1 cellular context compared by ENCODE assay signal in the genomic region with DNA sequence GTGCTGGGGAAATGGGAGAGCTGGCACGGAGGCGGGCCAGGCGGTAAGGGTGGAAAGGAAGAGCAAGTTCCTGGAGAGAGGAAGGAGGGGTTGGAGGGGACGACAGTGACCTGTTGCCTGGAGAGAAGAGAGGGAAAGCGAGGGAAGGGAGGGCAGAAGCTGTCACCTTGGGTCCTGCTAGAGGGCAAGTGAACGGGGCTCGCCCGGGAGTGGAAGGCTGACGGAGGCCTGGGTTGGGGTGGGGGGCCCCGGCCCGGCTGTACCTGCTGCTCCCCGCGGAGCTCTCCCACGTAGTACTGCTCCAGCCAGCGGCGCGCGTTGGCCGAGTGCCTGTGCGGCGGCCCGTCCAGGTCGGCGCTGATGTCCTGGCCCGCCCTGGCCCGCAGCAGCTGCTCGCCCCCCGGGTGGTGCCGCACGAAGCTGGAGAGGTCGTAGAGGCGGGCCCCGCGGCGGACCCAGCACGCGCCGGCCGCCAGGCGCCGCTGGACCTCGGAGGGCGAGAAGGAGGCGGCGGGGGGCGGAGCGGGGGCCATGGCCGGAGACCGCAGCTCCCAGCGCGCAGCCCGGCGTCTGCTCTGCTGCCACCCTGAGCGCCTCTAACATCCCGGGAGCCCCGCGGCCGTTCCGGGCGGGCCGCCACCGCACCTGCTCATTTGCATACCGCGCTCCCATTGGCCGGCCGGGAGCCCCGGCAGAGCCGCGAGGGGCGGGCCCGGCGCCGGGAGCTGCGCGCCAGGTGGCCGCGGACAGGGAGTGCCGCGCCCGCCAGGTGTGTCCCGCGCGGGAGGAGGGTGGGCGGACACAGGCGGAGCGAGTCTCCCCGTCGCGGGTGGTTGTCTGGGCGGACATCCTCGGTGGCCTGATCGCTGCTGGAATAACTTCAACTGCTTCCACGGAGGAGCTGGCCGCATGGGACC.
TF ChIP-seq lines count a peak whose summit lies in the region.

A gene with protein sequence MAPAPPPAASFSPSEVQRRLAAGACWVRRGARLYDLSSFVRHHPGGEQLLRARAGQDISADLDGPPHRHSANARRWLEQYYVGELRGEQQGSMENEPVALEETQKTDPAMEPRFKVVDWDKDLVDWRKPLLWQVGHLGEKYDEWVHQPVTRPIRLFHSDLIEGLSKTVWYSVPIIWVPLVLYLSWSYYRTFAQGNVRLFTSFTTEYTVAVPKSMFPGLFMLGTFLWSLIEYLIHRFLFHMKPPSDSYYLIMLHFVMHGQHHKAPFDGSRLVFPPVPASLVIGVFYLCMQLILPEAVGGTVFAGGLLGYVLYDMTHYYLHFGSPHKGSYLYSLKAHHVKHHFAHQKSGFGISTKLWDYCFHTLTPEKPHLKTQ (minus strand): TSS at position 598 of the 917 bp plus-strand sequence. CDS start 65 bp downstream, at position 533.

TF ChIP-seq in HepG2, 621 proteins besides CTCF, POLR2A, EP300 and RAD21 (continued from another document and continues in another):
- TF ChIP-seq, protein P1, sequence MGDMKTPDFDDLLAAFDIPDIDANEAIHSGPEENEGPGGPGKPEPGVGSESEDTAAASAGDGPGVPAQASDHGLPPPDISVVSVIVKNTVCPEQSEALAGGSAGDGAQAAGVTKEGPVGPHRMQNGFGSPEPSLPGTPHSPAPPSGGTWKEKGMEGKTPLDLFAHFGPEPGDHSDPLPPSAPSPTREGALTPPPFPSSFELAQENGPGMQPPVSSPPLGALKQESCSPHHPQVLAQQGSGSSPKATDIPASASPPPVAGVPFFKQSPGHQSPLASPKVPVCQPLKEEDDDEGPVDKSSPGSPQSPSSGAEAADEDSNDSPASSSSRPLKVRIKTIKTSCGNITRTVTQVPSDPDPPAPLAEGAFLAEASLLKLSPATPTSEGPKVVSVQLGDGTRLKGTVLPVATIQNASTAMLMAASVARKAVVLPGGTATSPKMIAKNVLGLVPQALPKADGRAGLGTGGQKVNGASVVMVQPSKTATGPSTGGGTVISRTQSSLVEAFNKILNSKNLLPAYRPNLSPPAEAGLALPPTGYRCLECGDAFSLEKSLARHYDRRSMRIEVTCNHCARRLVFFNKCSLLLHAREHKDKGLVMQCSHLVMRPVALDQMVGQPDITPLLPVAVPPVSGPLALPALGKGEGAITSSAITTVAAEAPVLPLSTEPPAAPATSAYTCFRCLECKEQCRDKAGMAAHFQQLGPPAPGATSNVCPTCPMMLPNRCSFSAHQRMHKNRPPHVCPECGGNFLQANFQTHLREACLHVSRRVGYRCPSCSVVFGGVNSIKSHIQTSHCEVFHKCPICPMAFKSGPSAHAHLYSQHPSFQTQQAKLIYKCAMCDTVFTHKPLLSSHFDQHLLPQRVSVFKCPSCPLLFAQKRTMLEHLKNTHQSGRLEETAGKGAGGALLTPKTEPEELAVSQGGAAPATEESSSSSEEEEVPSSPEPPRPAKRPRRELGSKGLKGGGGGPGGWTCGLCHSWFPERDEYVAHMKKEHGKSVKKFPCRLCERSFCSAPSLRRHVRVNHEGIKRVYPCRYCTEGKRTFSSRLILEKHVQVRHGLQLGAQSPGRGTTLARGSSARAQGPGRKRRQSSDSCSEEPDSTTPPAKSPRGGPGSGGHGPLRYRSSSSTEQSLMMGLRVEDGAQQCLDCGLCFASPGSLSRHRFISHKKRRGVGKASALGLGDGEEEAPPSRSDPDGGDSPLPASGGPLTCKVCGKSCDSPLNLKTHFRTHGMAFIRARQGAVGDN (CRISPR knock-in tag; IDR thresholded peaks at IDR 0.05), result peak; percentile 85
- no peak for TF ChIP-seq EHMT2 (IDR thresholded peaks at IDR 0.05; ENCODE audit: borderline replicate concordance, low read depth, low read length)
- TF ChIP-seq RFX3 (CRISPR knock-in tag; IDR thresholded peaks at IDR 0.05), result no peak
- no peak for TF ChIP-seq HNRNPL (IDR thresholded peaks at IDR 0.05; ENCODE audit: low read depth, low read length)
- no peak for TF ChIP-seq ATAD3A (CRISPR knock-in tag; IDR thresholded peaks at IDR 0.05)
- no peak for TF ChIP-seq ZNF749 (CRISPR knock-in tag; IDR thresholded peaks at IDR 0.05; ENCODE audit: borderline replicate concordance)
- no peak for TF ChIP-seq SKIL (CRISPR knock-in tag; IDR thresholded peaks at IDR 0.05; ENCODE audit: borderline replicate concordance)
- peak; percentile 40; the same call in 1 of the 2 replicates for TF ChIP-seq PCBP1 (IDR thresholded peaks at IDR 0.05; ENCODE audit: borderline replicate concordance, low read depth, low read length)
- TF ChIP-seq KMT2B (CRISPR knock-in tag; IDR thresholded peaks at IDR 0.05), result no peak
- no peak for TF ChIP-seq RERE (CRISPR knock-in tag; IDR thresholded peaks at IDR 0.05; ENCODE audit: low read depth)
- TF ChIP-seq ZNF367 (CRISPR knock-in tag; IDR thresholded peaks at IDR 0.05; ENCODE audit: borderline replicate concordance), result no peak; the same call in 1 of the 2 replicates
- TF ChIP-seq TGIF2 (CRISPR knock-in tag; IDR thresholded peaks at IDR 0.05), result no peak
- no peak for TF ChIP-seq ZNF414 (CRISPR knock-in tag; IDR thresholded peaks at IDR 0.05)
- no peak for TF ChIP-seq ZNF788 (CRISPR knock-in tag; IDR thresholded peaks at IDR 0.05; ENCODE audit: borderline replicate concordance)
- TF ChIP-seq CREM (IDR thresholded peaks at IDR 0.05), result no peak
- TF ChIP-seq CREM (CRISPR knock-in tag; IDR thresholded peaks at IDR 0.05), result no peak
- peak; percentile 53; the same call in 1 of the 2 replicates for TF ChIP-seq ZNF616 (CRISPR knock-in tag; IDR thresholded peaks at IDR 0.05; ENCODE audit: low read depth)
- TF ChIP-seq RXRB (CRISPR knock-in tag; IDR thresholded peaks at IDR 0.05; ENCODE audit: borderline replicate concordance), result no peak
- peak; percentile 61 for TF ChIP-seq CBX1 (IDR thresholded peaks at IDR 0.05; ENCODE audit: low read depth)
- no peak for TF ChIP-seq RFX1 (IDR thresholded peaks at IDR 0.05)
- TF ChIP-seq ZNF124 (CRISPR knock-in tag; IDR thresholded peaks at IDR 0.05), result no peak
- TF ChIP-seq, protein P2, sequence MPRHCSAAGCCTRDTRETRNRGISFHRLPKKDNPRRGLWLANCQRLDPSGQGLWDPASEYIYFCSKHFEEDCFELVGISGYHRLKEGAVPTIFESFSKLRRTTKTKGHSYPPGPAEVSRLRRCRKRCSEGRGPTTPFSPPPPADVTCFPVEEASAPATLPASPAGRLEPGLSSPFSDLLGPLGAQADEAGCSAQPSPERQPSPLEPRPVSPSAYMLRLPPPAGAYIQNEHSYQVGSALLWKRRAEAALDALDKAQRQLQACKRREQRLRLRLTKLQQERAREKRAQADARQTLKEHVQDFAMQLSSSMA (CRISPR knock-in tag; IDR thresholded peaks at IDR 0.05), result peak; percentile 46; the same call in 1 of the 2 replicates
- TF ChIP-seq, protein P3, sequence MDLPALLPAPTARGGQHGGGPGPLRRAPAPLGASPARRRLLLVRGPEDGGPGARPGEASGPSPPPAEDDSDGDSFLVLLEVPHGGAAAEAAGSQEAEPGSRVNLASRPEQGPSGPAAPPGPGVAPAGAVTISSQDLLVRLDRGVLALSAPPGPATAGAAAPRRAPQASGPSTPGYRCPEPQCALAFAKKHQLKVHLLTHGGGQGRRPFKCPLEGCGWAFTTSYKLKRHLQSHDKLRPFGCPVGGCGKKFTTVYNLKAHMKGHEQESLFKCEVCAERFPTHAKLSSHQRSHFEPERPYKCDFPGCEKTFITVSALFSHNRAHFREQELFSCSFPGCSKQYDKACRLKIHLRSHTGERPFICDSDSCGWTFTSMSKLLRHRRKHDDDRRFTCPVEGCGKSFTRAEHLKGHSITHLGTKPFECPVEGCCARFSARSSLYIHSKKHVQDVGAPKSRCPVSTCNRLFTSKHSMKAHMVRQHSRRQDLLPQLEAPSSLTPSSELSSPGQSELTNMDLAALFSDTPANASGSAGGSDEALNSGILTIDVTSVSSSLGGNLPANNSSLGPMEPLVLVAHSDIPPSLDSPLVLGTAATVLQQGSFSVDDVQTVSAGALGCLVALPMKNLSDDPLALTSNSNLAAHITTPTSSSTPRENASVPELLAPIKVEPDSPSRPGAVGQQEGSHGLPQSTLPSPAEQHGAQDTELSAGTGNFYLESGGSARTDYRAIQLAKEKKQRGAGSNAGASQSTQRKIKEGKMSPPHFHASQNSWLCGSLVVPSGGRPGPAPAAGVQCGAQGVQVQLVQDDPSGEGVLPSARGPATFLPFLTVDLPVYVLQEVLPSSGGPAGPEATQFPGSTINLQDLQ (CRISPR knock-in tag; IDR thresholded peaks at IDR 0.05), result no peak
- peak; percentile 56; the same call in 1 of the 2 replicates for TF ChIP-seq ZNF547 (CRISPR knock-in tag; IDR thresholded peaks at IDR 0.05)
- peak; percentile 31; the same call in 1 of the 2 replicates for TF ChIP-seq ZNF768 (CRISPR knock-in tag; IDR thresholded peaks at IDR 0.05)
- no peak for TF ChIP-seq DPF2 (CRISPR knock-in tag; IDR thresholded peaks at IDR 0.05; ENCODE audit: borderline replicate concordance, low read depth)
- TF ChIP-seq ZBTB7B (CRISPR knock-in tag; IDR thresholded peaks at IDR 0.05), result peak; percentile 55; the same call in 1 of the 2 replicates
- TF ChIP-seq, protein P4, sequence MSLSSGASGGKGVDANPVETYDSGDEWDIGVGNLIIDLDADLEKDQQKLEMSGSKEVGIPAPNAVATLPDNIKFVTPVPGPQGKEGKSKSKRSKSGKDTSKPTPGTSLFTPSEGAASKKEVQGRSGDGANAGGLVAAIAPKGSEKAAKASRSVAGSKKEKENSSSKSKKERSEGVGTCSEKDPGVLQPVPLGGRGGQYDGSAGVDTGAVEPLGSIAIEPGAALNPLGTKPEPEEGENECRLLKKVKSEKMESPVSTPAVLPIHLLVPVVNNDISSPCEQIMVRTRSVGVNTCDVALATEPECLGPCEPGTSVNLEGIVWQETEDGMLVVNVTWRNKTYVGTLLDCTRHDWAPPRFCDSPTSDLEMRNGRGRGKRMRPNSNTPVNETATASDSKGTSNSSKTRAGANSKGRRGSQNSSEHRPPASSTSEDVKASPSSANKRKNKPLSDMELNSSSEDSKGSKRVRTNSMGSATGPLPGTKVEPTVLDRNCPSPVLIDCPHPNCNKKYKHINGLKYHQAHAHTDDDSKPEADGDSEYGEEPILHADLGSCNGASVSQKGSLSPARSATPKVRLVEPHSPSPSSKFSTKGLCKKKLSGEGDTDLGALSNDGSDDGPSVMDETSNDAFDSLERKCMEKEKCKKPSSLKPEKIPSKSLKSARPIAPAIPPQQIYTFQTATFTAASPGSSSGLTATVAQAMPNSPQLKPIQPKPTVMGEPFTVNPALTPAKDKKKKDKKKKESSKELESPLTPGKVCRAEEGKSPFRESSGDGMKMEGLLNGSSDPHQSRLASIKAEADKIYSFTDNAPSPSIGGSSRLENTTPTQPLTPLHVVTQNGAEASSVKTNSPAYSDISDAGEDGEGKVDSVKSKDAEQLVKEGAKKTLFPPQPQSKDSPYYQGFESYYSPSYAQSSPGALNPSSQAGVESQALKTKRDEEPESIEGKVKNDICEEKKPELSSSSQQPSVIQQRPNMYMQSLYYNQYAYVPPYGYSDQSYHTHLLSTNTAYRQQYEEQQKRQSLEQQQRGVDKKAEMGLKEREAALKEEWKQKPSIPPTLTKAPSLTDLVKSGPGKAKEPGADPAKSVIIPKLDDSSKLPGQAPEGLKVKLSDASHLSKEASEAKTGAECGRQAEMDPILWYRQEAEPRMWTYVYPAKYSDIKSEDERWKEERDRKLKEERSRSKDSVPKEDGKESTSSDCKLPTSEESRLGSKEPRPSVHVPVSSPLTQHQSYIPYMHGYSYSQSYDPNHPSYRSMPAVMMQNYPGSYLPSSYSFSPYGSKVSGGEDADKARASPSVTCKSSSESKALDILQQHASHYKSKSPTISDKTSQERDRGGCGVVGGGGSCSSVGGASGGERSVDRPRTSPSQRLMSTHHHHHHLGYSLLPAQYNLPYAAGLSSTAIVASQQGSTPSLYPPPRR (CRISPR knock-in tag; IDR thresholded peaks at IDR 0.05; ENCODE audit: borderline replicate concordance), result no peak; the same call in 1 of the 2 replicates
- no peak for TF ChIP-seq MIER3 (CRISPR knock-in tag; IDR thresholded peaks at IDR 0.05; ENCODE audit: borderline replicate concordance)
